8 cellular contexts compared by ENCODE assay signal in the genomic region with DNA sequence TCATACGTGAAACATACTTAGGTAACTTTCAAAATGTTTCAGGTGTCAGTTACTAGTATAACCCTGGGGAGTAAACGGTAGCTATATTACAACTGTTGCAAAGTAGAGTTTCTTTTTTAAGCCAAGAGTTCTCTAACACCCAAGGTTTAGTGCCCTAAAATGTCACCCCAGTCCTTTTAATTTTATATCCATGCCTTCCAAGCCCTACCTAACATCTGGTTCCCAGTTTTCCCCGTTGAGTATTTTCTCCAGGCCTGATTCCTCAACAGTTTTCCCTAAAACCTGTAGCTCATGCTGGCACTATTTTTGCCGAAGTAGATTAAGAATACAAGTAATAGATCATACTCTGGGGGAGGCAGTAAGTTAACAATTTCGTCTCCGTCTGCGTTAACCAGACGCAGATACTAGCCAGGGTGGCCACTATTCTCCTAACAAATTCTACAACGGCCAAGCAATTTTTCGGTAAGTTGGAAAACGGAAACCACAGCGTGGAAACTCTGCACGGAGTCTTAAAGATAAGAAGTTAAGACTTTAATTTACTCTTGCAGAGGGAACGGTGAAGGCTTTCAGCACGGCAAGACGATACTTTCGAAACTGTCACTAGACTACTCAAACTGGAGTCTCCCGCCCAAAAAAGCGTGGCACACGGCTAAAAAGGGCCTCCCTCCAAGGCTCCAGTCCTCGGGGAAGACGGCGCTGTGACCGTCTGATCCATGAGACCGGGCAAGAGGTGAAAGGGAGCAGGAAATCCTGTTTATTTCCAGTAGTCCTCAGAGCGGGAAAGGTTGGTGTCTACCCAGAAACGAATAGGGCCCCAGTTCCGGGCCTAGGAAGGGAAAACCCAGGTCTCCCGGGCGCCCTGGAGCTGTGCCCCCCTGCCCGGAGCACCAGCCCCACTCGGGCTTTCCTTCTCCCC. TPM values are rescaled to one million over a fixed set of nuclear protein-coding genes. Genes with fewer than 3 reads are reported as not detected.
DNase-seq lines count a peak whose midpoint lies in the region; ATAC-seq and TF ChIP-seq lines count a peak whose summit lies in the region.

No MANE protein-coding gene starts in this region.

- H3K27ac Mint-ChIP-seq in activated naive CD8-positive, alpha-beta T cell treated with anti-CD3 and anti-CD28 coated beads, Interleukin-2, amount 10 ng/mL, durations not matched to agents 7 days and 5 days, result peak overlapping the region; percentile 96

- peaks cover 43 to 68% (median 60%) of the 10 kb centered on the region in 6 donors for H3K4me1 ChIP-seq in spleen

- H3K36me3 Mint-ChIP-seq in activated naive CD8-positive, alpha-beta T cell treated with anti-CD3 and anti-CD28 coated beads, Interleukin-2, amount 10 ng/mL, durations not matched to agents 7 days and 5 days, result peaks cover 35% of the 10 kb centered on the region

- POLR2A ChIA-PET in activated naive CD8-positive, alpha-beta T cell treated with anti-CD3 and anti-CD28 coated beads, Interleukin-2, amount 10 ng/mL, durations not matched to agents 7 days and 5 days (lab: Charles Lee), result interaction anchor here (0.6 to 4.0 kb wide), 23 partner anchors 10 to 1408 kb away, joined by 3 to 45 read pairs (median 7); partner anchors contain the start of genes EPB41, GMEB1, RNU11 and STX12

- no peaks in the 10 kb centered on the region for H3K27me3 ChIP-seq in spleen (replicated peaks in 1 of 7)

- peaks cover 0 to 22% (median 0%) of the 10 kb centered on the region in 6 donors for H3K36me3 ChIP-seq in spleen

- peak in 1 of 3 donors; percentile 13 for TF ChIP-seq POLR2A in spleen (IDR thresholded peaks at IDR 0.05)

- DNase-seq in NCI-H526 treated with DMSO at 0.1 percent for 48 hours (lab: John Stamatoyannopoulos, UW) (peak; percentile 40), NCI-H526 (lab: John Stamatoyannopoulos, UW) (no peak), LHCN-M2 (ENCODE audit: low read depth) (peak; percentile 38), spleen (no peak)
- no peak for DNase-seq in activated naive CD8-positive, alpha-beta T cell treated with anti-CD3 and anti-CD28 coated beads, Interleukin-2, amount 10 ng/mL, durations not matched to agents 7 days and 5 days

- H3K27ac ChIP-seq in spleen, result peak overlapping the region; percentile 98 to 100 (median 99)

- H3K4me3 ChIP-seq in iPS-11a (ENCODE audit: low read depth, low read length), result peak overlapping the region; percentile 93
- H3K4me3 ChIP-seq in spleen, result peak overlapping the region; percentile 68 to 83 (median 78)

- no peaks in the 10 kb centered on the region for H3K9me3 ChIP-seq in spleen

- no peak for TF ChIP-seq CTCF in spleen (IDR thresholded peaks at IDR 0.05 in 8 of 11, conservative IDR thresholded peaks at IDR 0.05 in 3 of 11)

- peak overlapping the region; percentile 95 for H3K4me3 Mint-ChIP-seq in activated naive CD8-positive, alpha-beta T cell treated with anti-CD3 and anti-CD28 coated beads, Interleukin-2, amount 10 ng/mL, durations not matched to agents 7 days and 5 days

- intact Hi-C loops in spleen (cut with DNase I; ENCODE audit: low total_unique reads), result no loop called here

- 0 to 1% (median 1%) methylated on average over 31 to 32 of the region's 32 CpGs for WGBS in spleen, 5 donors

- H3K27me3 Mint-ChIP-seq in activated naive CD8-positive, alpha-beta T cell treated with anti-CD3 and anti-CD28 coated beads, Interleukin-2, amount 10 ng/mL, durations not matched to agents 7 days and 5 days, result no peaks in the 10 kb centered on the region

- H3K9me3 Mint-ChIP-seq in activated naive CD8-positive, alpha-beta T cell treated with anti-CD3 and anti-CD28 coated beads, Interleukin-2, amount 10 ng/mL, durations not matched to agents 7 days and 5 days, result no peaks in the 10 kb centered on the region

- H3K4me1 Mint-ChIP-seq in activated naive CD8-positive, alpha-beta T cell treated with anti-CD3 and anti-CD28 coated beads, Interleukin-2, amount 10 ng/mL, durations not matched to agents 7 days and 5 days, result peaks cover 50% of the 10 kb centered on the region

- no peak for ATAC-seq in activated naive CD8-positive, alpha-beta T cell treated with anti-CD3 and anti-CD28 coated beads, Interleukin-2, amount 10 ng/mL, durations not matched to agents 7 days and 5 days (ENCODE audit: low read depth)
- ATAC-seq in GM21723 (IDR thresholded peaks at IDR 0.05; ENCODE audit: unreplicated experiment), result no peak
- ATAC-seq in HG02623 (IDR thresholded peaks at IDR 0.05; ENCODE audit: unreplicated experiment), result no peak

RNA-seq across cellular contexts. Expression of gene SRSF4, which starts 0.9 kb away (rescaled TPM):
- total RNA-seq in LHCN-M2 (2014; rRNA removed), result 51.9 and 55.9 TPM in 2 replicates
- polyA plus RNA-seq in LHCN-M2 (2012), result 46.7 TPM
- total RNA-seq in activated naive CD8-positive, alpha-beta T cell treated with anti-CD3 and anti-CD28 coated beads, Interleukin-2, amount 10 ng/mL, durations not matched to agents 7 days and 5 days, result 100 to 1,000 TPM; 119 to 129 TPM
- total RNA-seq in spleen, result 10 to 100 TPM; 77.6 to 94.7 (median 87.6) TPM
- polyA plus RNA-seq in spleen, result 10 to 100 TPM; 36.9 to 66.4 (median 62.4) TPM

RNA-seq across cellular contexts. Expression of gene MECR, which starts 50.0 kb away (rescaled TPM):
- total RNA-seq in LHCN-M2 (2014; rRNA removed) (32.4 and 33.3 TPM in 2 replicates), spleen (10 to 100 TPM in 4 of 7 donors, 1 to 10 TPM in 3; 6.4 to 25.4 (median 12.9) TPM)
- 32.6 TPM for polyA plus RNA-seq in LHCN-M2 (2012)
- 10 to 100 TPM; 17.0 to 17.1 TPM for total RNA-seq in activated naive CD8-positive, alpha-beta T cell treated with anti-CD3 and anti-CD28 coated beads, Interleukin-2, amount 10 ng/mL, durations not matched to agents 7 days and 5 days
- polyA plus RNA-seq in spleen, result 10 to 100 TPM; 14.3 to 18.3 (median 17.8) TPM

RNA-seq across cellular contexts. Expression of gene PTPRU, which starts 55.6 kb away (rescaled TPM):
- total RNA-seq in LHCN-M2 (2014; rRNA removed) (86.0 and 96.7 TPM in 2 replicates), spleen (10 to 100 TPM in 2 of 7 donors, 1 to 10 TPM in 5; 4.3 to 10.8 (median 6.1) TPM)
- 6.0 TPM for polyA plus RNA-seq in LHCN-M2 (2012)
- total RNA-seq in activated naive CD8-positive, alpha-beta T cell treated with anti-CD3 and anti-CD28 coated beads, Interleukin-2, amount 10 ng/mL, durations not matched to agents 7 days and 5 days, result under 1 TPM; 0.54 to 0.69 TPM
- polyA plus RNA-seq in spleen, result 1 to 10 TPM in 2 of 3 donors, under 1 TPM in 1; 1.00 to 3.1 (median 1.7) TPM

RNA-seq across cellular contexts. Expression of gene TMEM200B, which starts 57.1 kb away (rescaled TPM):
- total RNA-seq in LHCN-M2 (2014; rRNA removed), result 0.13 and 0.17 TPM in 2 replicates
- polyA plus RNA-seq in LHCN-M2 (2012), result 0.10 TPM
- not detected for total RNA-seq in activated naive CD8-positive, alpha-beta T cell treated with anti-CD3 and anti-CD28 coated beads, Interleukin-2, amount 10 ng/mL, durations not matched to agents 7 days and 5 days
- 1 to 10 TPM; 3.2 to 5.6 (median 4.3) TPM for total RNA-seq in spleen
- polyA plus RNA-seq in spleen, result 1 to 10 TPM in 2 of 3 donors, under 1 TPM in 1; 0.98 to 2.3 (median 1.7) TPM

Comparison
In these comparisons a context has a peak if more than half of its experiments do, and no peak if none do; other contexts are left out.
1. DNase-seq: peak in NCI-H526 treated with DMSO at 0.1 percent for 48 hours (single experiment) and LHCN-M2 (single experiment); none in NCI-H526 (0 of 2), activated naive CD8-positive, alpha-beta T cell treated with anti-CD3 and anti-CD28 coated beads, Interleukin-2, amount 10 ng/mL, durations not matched to agents 7 days and 5 days (single experiment) and spleen (single experiment).